In the genomic region with DNA sequence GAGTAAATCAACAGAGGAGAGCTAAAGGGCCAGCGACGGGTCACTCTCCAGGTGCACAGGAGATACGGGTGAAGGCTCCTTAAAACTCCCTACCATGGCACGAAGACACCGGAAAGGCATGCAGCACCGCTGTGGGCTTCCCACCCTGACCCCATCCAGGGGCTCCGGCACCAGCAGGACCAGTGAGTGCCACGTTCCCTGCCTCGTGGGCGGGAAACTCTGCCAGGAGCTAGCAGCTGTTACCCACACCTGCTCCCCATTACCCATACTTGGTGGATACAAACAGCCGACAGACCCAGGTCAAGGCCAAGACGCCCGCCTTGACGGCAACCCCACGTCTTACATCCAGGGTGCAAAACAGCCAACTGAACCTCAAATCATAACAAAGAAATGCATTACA, we compare ENCODE assay signal across 21 cellular contexts. TPM values are rescaled to one million over a fixed set of nuclear protein-coding genes. Genes with fewer than 3 reads are reported as not detected.
DNase-seq lines count a peak whose midpoint lies in the region; ATAC-seq and TF ChIP-seq lines count a peak whose summit lies in the region.
"Had no signal": no experiment of that assay in that cellular context is flagged by ENCODE, and none has a peak within 500 bp of the region (broad histone marks: within the 10 kb centered on the region; RNA-seq: fewer than 3 reads in every experiment).

No MANE protein-coding gene starts in this region.

- H3K4me1 ChIP-seq in DOHH2 (ENCODE audit: control insufficient read depth, low read length) (peaks cover 19% of the 10 kb centered on the region), OCI-LY3 (ENCODE audit: low read length) (peaks cover 13% of the 10 kb centered on the region)
- H3K4me1 ChIP-seq: HAP-1, SJCRH30 had no signal

- TF ChIP-seq CTCF in DOHH2 (IDR thresholded peaks at IDR 0.05; ENCODE audit: low read depth, low read length, poor library complexity, severe bottlenecking) (no peak), OCI-LY3 (IDR thresholded peaks at IDR 0.05; ENCODE audit: low read depth, low read length) (no peak), WERI-Rb-1 (IDR thresholded peaks at IDR 0.05; ENCODE audit: low read depth, low read length) (no peak)

- H4K20me1 ChIP-seq in DOHH2 (ENCODE audit: control insufficient read depth, insufficient read depth, low read depth, low read length) = peaks cover 9% of the 10 kb centered on the region; the same call in 1 of the 2 replicates
- no peaks in the 10 kb centered on the region for H4K20me1 ChIP-seq in OCI-LY3 (ENCODE audit: insufficient read depth, low read length)

- no peaks in the 10 kb centered on the region; the same call in 1 of the 2 replicates for H3F3A ChIP-seq in DOHH2 (ENCODE audit: control insufficient read depth, insufficient read depth)

- H3K9me3 ChIP-seq in DOHH2 (ENCODE audit: control insufficient read depth, insufficient read depth, low read length) (no peaks in the 10 kb centered on the region), OCI-LY3 (ENCODE audit: insufficient read depth, low read length) (no peaks in the 10 kb centered on the region), WERI-Rb-1 (ENCODE audit: severe bottlenecking) (no peaks in the 10 kb centered on the region), MG63 (no peaks in the 10 kb centered on the region)
- H3K9me3 ChIP-seq: HAP-1, SJCRH30 had no signal

- no peak overlapping the region for H3K4me3 ChIP-seq in DOHH2 (ENCODE audit: low read length)
- no peak overlapping the region for H3K4me3 ChIP-seq in OCI-LY3 (ENCODE audit: low read length)
- H3K4me3 ChIP-seq in WERI-Rb-1 (ENCODE audit: low read depth, low read length) = no peak overlapping the region
- H3K4me3 ChIP-seq in MG63 = no peak overlapping the region
- H3K4me3 ChIP-seq: GM23338, HAP-1, SJCRH30 had no signal

- H3K36me3 Mint-ChIP-seq in stimulated activated naive B cell treated with anti-CD40 and anti-IgM and Interleukin-4, amounts not matched to agents 10 μg/mL and 1 μg/mL and 100 μg/mL, for 72 hours = peaks cover 14% of the 10 kb centered on the region in 2 donors

- peaks cover 54% of the 10 kb centered on the region for H3K79me2 ChIP-seq in DOHH2 (ENCODE audit: control insufficient read depth, low read length)
- no peaks in the 10 kb centered on the region for H3K79me2 ChIP-seq in OCI-LY3 (ENCODE audit: low read length)

- peaks cover 24 to 34% of the 10 kb centered on the region in 2 donors for H3K4me1 Mint-ChIP-seq in stimulated activated naive B cell treated with anti-CD40 and anti-IgM and Interleukin-4, amounts not matched to agents 10 μg/mL and 1 μg/mL and 100 μg/mL, for 72 hours
- H3K4me1 Mint-ChIP-seq: GM23338 had no signal

- H3K9me2 ChIP-seq in DOHH2 (replicated peaks; ENCODE audit: control insufficient read depth, low read length) = no peaks in the 10 kb centered on the region

- H3K27me3 ChIP-seq in DOHH2 (ENCODE audit: control insufficient read depth, low read length) = no peaks in the 10 kb centered on the region
- peaks cover 23% of the 10 kb centered on the region for H3K27me3 ChIP-seq in OCI-LY3 (ENCODE audit: low read depth, low read length)
- no peaks in the 10 kb centered on the region for H3K27me3 ChIP-seq in WERI-Rb-1 (ENCODE audit: insufficient read depth, low read depth, severe bottlenecking)
- H3K27me3 ChIP-seq in MG63 = no peaks in the 10 kb centered on the region

- H3K27ac Mint-ChIP-seq in stimulated activated naive B cell treated with anti-CD40 and anti-IgM and Interleukin-4, amounts not matched to agents 10 μg/mL and 1 μg/mL and 100 μg/mL, for 72 hours = peak overlapping the region; percentile 75
- H3K27ac Mint-ChIP-seq: GM23338, HFFc6 had no signal

- H3K4me2 ChIP-seq in DOHH2 (ENCODE audit: low read length) (peak overlapping the region; percentile 31; the same call in 1 of the 2 replicates), OCI-LY3 (ENCODE audit: low read length) (peak overlapping the region; percentile 32; the same call in 1 of the 2 replicates)
- H3K4me2 ChIP-seq: GM23338 had no signal

- H3K9ac ChIP-seq in OCI-LY3 (ENCODE audit: low read length) = no peak overlapping the region

- peak; percentile 65 for DNase-seq in myocyte (ENCODE audit: low read depth)
- DNase-seq in stimulated activated naive B cell treated with anti-CD40 and anti-IgM and Interleukin-4, amounts not matched to agents 10 μg/mL and 1 μg/mL and 100 μg/mL, for 72 hours = no peak
- no peak for DNase-seq in WERI-Rb-1
- DNase-seq in MG63 = no peak
- no peak for DNase-seq in SKM-1 treated with dmso at 0.1 percent for 144 hours (lab: John Stamatoyannopoulos, UW; ENCODE audit: unreplicated experiment)
- DNase-seq: DMS53, HFFc6, KBM-7, NCI-H1105 treated with DMSO at 0.1 percent for 48 hours, NCI-H146, NCI-H2029, NCI-H446 treated with DMSO at 0.1 percent for 48 hours, NCI-H526, SJCRH30 had no signal

- H2AFZ ChIP-seq in OCI-LY3 (ENCODE audit: low read depth, low read length) = no peak overlapping the region
- H2AFZ ChIP-seq: GM23338 had no signal

- no peaks in the 10 kb centered on the region for H3K27me3 Mint-ChIP-seq in stimulated activated naive B cell treated with anti-CD40 and anti-IgM and Interleukin-4, amounts not matched to agents 10 μg/mL and 1 μg/mL and 100 μg/mL, for 72 hours

- no peaks in the 10 kb centered on the region for H3K9me3 Mint-ChIP-seq in stimulated activated naive B cell treated with anti-CD40 and anti-IgM and Interleukin-4, amounts not matched to agents 10 μg/mL and 1 μg/mL and 100 μg/mL, for 72 hours
- H3K9me3 Mint-ChIP-seq: GM23338, HFFc6 had no signal

- no peak overlapping the region for H3K4me3 Mint-ChIP-seq in stimulated activated naive B cell treated with anti-CD40 and anti-IgM and Interleukin-4, amounts not matched to agents 10 μg/mL and 1 μg/mL and 100 μg/mL, for 72 hours
- H3K4me3 Mint-ChIP-seq: GM23338, HFFc6 had no signal

- no peak for ATAC-seq in stimulated activated naive B cell treated with anti-CD40 and anti-IgM and Interleukin-4, amounts not matched to agents 10 μg/mL and 1 μg/mL and 100 μg/mL, for 72 hours (replicated peaks)
- ATAC-seq: GM23338, SK-N-SH treated with all-trans-retinoic acid at 6 μM for 48 hours had no signal

- H3K36me3 ChIP-seq in DOHH2 (ENCODE audit: control insufficient read depth, low read length) (peaks cover 56% of the 10 kb centered on the region), OCI-LY3 (replicated peaks; ENCODE audit: low read depth, low read length) (no peaks in the 10 kb centered on the region), WERI-Rb-1 (no peaks in the 10 kb centered on the region), MG63 (no peaks in the 10 kb centered on the region)
- H3K36me3 ChIP-seq: HAP-1, SJCRH30 had no signal

- no peak overlapping the region for H3K27ac ChIP-seq in DOHH2 (ENCODE audit: low read depth, low read length)
- H3K27ac ChIP-seq in OCI-LY3 (ENCODE audit: low read length) = no peak overlapping the region
- no peak overlapping the region for H3K27ac ChIP-seq in WERI-Rb-1
- H3K27ac ChIP-seq: SJCRH30 had no signal

RNA-seq across cellular contexts. Expression of gene GNG7, which starts 56.7 kb away (rescaled TPM):
- not detected in 2 replicates for total RNA-seq in myocyte
- polyA plus RNA-seq in myocyte (2012) = not detected
- total RNA-seq in MG63 (2014; rRNA removed; shearing (Covaris generic); ENCODE audit: low replicate concordance) = 0.20 TPM in 1 of 2 replicates, not detected in the other
- total RNA-seq: HT1080, LHCN-M2, SJCRH30 had no signal
